In genomic region chr6:49841424-49841823, GRCh38 we compare ENCODE assay signal across 1 cellular context.
A peak's percentile ranks its signal among the peaks of the same experiment; 100 is the strongest.
TF ChIP-seq lines count a peak whose summit lies in the region.

No MANE protein-coding gene starts in this region.

TF ChIP-seq in K562, 482 proteins besides CTCF, POLR2A, EP300 and RAD21 (continued from another document):
- no peak for TF ChIP-seq PREB (CRISPR knock-in tag; IDR thresholded peaks at IDR 0.05)
- no peak for TF ChIP-seq SRF (CRISPR knock-in tag; IDR thresholded peaks at IDR 0.05)
- TF ChIP-seq, protein P1, sequence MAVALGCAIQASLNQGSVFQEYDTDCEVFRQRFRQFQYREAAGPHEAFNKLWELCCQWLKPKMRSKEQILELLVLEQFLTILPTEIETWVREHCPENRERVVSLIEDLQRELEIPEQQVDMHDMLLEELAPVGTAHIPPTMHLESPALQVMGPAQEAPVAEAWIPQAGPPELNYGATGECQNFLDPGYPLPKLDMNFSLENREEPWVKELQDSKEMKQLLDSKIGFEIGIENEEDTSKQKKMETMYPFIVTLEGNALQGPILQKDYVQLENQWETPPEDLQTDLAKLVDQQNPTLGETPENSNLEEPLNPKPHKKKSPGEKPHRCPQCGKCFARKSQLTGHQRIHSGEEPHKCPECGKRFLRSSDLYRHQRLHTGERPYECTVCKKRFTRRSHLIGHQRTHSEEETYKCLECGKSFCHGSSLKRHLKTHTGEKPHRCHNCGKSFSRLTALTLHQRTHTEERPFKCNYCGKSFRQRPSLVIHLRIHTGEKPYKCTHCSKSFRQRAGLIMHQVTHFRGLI (CRISPR knock-in tag; IDR thresholded peaks at IDR 0.05): no peak
- no peak for TF ChIP-seq KLF10 (CRISPR knock-in tag; IDR thresholded peaks at IDR 0.05)
- TF ChIP-seq ZFP91 (CRISPR knock-in tag; IDR thresholded peaks at IDR 0.05): no peak
- TF ChIP-seq ZNF695 (CRISPR knock-in tag; IDR thresholded peaks at IDR 0.05): no peak
- TF ChIP-seq OTX1 (CRISPR knock-in tag; IDR thresholded peaks at IDR 0.05): no peak
- TF ChIP-seq, protein P2, sequence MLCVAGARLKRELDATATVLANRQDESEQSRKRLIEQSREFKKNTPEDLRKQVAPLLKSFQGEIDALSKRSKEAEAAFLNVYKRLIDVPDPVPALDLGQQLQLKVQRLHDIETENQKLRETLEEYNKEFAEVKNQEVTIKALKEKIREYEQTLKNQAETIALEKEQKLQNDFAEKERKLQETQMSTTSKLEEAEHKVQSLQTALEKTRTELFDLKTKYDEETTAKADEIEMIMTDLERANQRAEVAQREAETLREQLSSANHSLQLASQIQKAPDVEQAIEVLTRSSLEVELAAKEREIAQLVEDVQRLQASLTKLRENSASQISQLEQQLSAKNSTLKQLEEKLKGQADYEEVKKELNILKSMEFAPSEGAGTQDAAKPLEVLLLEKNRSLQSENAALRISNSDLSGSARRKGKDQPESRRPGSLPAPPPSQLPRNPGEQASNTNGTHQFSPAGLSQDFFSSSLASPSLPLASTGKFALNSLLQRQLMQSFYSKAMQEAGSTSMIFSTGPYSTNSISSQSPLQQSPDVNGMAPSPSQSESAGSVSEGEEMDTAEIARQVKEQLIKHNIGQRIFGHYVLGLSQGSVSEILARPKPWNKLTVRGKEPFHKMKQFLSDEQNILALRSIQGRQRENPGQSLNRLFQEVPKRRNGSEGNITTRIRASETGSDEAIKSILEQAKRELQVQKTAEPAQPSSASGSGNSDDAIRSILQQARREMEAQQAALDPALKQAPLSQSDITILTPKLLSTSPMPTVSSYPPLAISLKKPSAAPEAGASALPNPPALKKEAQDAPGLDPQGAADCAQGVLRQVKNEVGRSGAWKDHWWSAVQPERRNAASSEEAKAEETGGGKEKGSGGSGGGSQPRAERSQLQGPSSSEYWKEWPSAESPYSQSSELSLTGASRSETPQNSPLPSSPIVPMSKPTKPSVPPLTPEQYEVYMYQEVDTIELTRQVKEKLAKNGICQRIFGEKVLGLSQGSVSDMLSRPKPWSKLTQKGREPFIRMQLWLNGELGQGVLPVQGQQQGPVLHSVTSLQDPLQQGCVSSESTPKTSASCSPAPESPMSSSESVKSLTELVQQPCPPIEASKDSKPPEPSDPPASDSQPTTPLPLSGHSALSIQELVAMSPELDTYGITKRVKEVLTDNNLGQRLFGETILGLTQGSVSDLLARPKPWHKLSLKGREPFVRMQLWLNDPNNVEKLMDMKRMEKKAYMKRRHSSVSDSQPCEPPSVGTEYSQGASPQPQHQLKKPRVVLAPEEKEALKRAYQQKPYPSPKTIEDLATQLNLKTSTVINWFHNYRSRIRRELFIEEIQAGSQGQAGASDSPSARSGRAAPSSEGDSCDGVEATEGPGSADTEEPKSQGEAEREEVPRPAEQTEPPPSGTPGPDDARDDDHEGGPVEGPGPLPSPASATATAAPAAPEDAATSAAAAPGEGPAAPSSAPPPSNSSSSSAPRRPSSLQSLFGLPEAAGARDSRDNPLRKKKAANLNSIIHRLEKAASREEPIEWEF (CRISPR knock-in tag; IDR thresholded peaks at IDR 0.05): no peak
- no peak for TF ChIP-seq ZNF609 (CRISPR knock-in tag; IDR thresholded peaks at IDR 0.05; ENCODE audit: borderline replicate concordance)
- TF ChIP-seq RUNX1 (IDR thresholded peaks at IDR 0.05; ENCODE audit: low read depth): no peak
- TF ChIP-seq, protein P3, sequence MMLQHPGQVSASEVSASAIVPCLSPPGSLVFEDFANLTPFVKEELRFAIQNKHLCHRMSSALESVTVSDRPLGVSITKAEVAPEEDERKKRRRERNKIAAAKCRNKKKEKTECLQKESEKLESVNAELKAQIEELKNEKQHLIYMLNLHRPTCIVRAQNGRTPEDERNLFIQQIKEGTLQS (IDR thresholded peaks at IDR 0.05): peak; percentile 85
- TF ChIP-seq, protein P3 (CRISPR knock-in tag; conservative IDR thresholded peaks at IDR 0.05): no peak
- TF ChIP-seq, protein P4, sequence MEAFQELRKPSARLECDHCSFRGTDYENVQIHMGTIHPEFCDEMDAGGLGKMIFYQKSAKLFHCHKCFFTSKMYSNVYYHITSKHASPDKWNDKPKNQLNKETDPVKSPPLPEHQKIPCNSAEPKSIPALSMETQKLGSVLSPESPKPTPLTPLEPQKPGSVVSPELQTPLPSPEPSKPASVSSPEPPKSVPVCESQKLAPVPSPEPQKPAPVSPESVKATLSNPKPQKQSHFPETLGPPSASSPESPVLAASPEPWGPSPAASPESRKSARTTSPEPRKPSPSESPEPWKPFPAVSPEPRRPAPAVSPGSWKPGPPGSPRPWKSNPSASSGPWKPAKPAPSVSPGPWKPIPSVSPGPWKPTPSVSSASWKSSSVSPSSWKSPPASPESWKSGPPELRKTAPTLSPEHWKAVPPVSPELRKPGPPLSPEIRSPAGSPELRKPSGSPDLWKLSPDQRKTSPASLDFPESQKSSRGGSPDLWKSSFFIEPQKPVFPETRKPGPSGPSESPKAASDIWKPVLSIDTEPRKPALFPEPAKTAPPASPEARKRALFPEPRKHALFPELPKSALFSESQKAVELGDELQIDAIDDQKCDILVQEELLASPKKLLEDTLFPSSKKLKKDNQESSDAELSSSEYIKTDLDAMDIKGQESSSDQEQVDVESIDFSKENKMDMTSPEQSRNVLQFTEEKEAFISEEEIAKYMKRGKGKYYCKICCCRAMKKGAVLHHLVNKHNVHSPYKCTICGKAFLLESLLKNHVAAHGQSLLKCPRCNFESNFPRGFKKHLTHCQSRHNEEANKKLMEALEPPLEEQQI (IDR thresholded peaks at IDR 0.05): no peak
- no peak for TF ChIP-seq TCFL5 (CRISPR knock-in tag; conservative IDR thresholded peaks at IDR 0.05)
- TF ChIP-seq EZH2 (IDR thresholded peaks at IDR 0.05; ENCODE audit: borderline replicate concordance, low read depth, low read length): no peak
- TF ChIP-seq ZSCAN29 (IDR thresholded peaks at IDR 0.05): no peak
- TF ChIP-seq ZNF445 (CRISPR knock-in tag; IDR thresholded peaks at IDR 0.05; ENCODE audit: low read depth): no peak
- no peak for TF ChIP-seq NONO (IDR thresholded peaks at IDR 0.05; ENCODE audit: low read depth in 2 of 2, low read length in 1 of 2)
- no peak for TF ChIP-seq ZNF740 (CRISPR knock-in tag; IDR thresholded peaks at IDR 0.05)
- TF ChIP-seq ZNF740 (tag; IDR thresholded peaks at IDR 0.05): no peak
- TF ChIP-seq ZNF766 (CRISPR knock-in tag; conservative IDR thresholded peaks at IDR 0.05): no peak
